In genomic region chr12:98256830-98257229, GRCh38 we compare ENCODE assay signal across 25 cellular contexts.
"Had no signal": no experiment of that assay in that cellular context is flagged by ENCODE, and none has a peak within 500 bp of the region (broad histone marks: within the 10 kb centered on the region; RNA-seq: fewer than 3 reads in every experiment).

No MANE protein-coding gene starts in this region.

- H3K9me3 ChIP-seq: SJCRH30, SK-N-SH had no signal

- H3K36me3 ChIP-seq: brain microvascular endothelial cell, cardiac muscle cell, SJCRH30 had no signal

- H3K4me3 ChIP-seq: cardiac muscle cell, SJCRH30 had no signal

- H3K4me3 Mint-ChIP-seq: activated CD8-positive, alpha-beta T cell treated with anti-CD3 and anti-CD28 coated beads for 36 hours; activated naive CD4-positive, alpha-beta T cell treated with anti-CD3 and anti-CD28 coated beads, Interleukin-2, amount 10 ng/mL, durations not matched to agents 7 days and 5 days; activated naive CD8-positive, alpha-beta T cell treated with anti-CD3 and anti-CD28 coated beads for 36 hours; activated T-cell treated with anti-CD3 and anti-CD28 coated beads, Interleukin-2, amount 50 U/mL, for 72 hours; T-helper 2 cell treated with Interferon-gamma antibody and Interleukin-4, amounts not matched to agents 5 μg/mL and 100 μg/mL, for 36 hours had no signal

- ATAC-seq: activated CD4-positive, CD25-positive, alpha-beta regulatory T cell treated with anti-CD3 and anti-CD28 coated beads, Interleukin-2, amount 50 U/mL, for 24 hours; activated CD8-positive, alpha-beta T cell treated with anti-CD3 and anti-CD28 coated beads for 36 hours; activated T-cell treated with anti-CD3 and anti-CD28 coated beads, Interleukin-2, amount 50 U/mL, for 72 hours; Panc1 had no signal

- H3K4me2 ChIP-seq: SK-N-SH had no signal

- H3K9ac ChIP-seq: SK-N-SH had no signal

- H3K27ac Mint-ChIP-seq: activated CD8-positive, alpha-beta T cell treated with anti-CD3 and anti-CD28 coated beads for 36 hours; activated naive CD4-positive, alpha-beta T cell treated with anti-CD3 and anti-CD28 coated beads, Interleukin-2, amount 10 ng/mL, durations not matched to agents 7 days and 5 days; activated naive CD8-positive, alpha-beta T cell treated with anti-CD3 and anti-CD28 coated beads for 36 hours; activated T-cell treated with anti-CD3 and anti-CD28 coated beads, Interleukin-2, amount 50 U/mL, for 72 hours; activated T-helper 2 cell treated with anti-CD3 and anti-CD28 coated beads, Interferon-gamma antibody, Interleukin-2, Interleukin-4, amounts not matched to agents 10 μg/mL and 5 μg/mL and 100 μg/mL, durations not matched to agents 14 hours and 24 hours and 36 hours; T-helper 2 cell treated with Interferon-gamma antibody and Interleukin-4, amounts not matched to agents 5 μg/mL and 100 μg/mL, for 36 hours had no signal

- H3K4me1 ChIP-seq: SJCRH30 had no signal

- H3K9me2 ChIP-seq: SK-N-SH had no signal

- H3K27ac ChIP-seq: brain microvascular endothelial cell, cardiac muscle cell, RWPE1, SJCRH30 had no signal

- H3K4me1 Mint-ChIP-seq: activated naive CD4-positive, alpha-beta T cell treated with anti-CD3 and anti-CD28 coated beads, Interleukin-2, amount 10 ng/mL, durations not matched to agents 7 days and 5 days; activated naive CD8-positive, alpha-beta T cell treated with anti-CD3 and anti-CD28 coated beads for 36 hours had no signal

- H3K36me3 Mint-ChIP-seq: activated naive CD4-positive, alpha-beta T cell treated with anti-CD3 and anti-CD28 coated beads, Interleukin-2, amount 10 ng/mL, durations not matched to agents 7 days and 5 days; activated naive CD8-positive, alpha-beta T cell treated with anti-CD3 and anti-CD28 coated beads for 36 hours had no signal

- DNase-seq: activated CD4-positive, alpha-beta T cell treated with anti-CD3 and anti-CD28 coated beads for 4 hours; activated CD8-positive, alpha-beta memory T cell treated with anti-CD3 and anti-CD28 coated beads, Interleukin-2, amount 50 U/mL, for 4 hours; activated CD8-positive, alpha-beta T cell treated with anti-CD3 and anti-CD28 coated beads for 36 hours; activated gamma-delta T cell treated with Interleukin-2 at 50 U/mL for 16 hours; activated naive CD4-positive, alpha-beta T cell treated with anti-CD3 and anti-CD28 coated beads, Interleukin-2, amount 10 ng/mL, durations not matched to agents 7 days and 5 days; activated naive CD8-positive, alpha-beta T cell treated with anti-CD3 and anti-CD28 coated beads for 36 hours; activated T-cell treated with anti-CD3 and anti-CD28 coated beads, Interleukin-2, amount 50 U/mL, for 72 hours; brain microvascular endothelial cell; Karpas-422; NCI-H1048; NCI-H146; NCI-H187 treated with DMSO at 0.1 percent for 48 hours; NCI-H2081 treated with DMSO at 0.1 percent for 48 hours; NCI-H446; NCI-H524; OCI-M1; Right ventricle myocardium superior; SJCRH30; SK-N-SH had no signal

- H3K27me3 Mint-ChIP-seq: activated naive CD4-positive, alpha-beta T cell treated with anti-CD3 and anti-CD28 coated beads, Interleukin-2, amount 10 ng/mL, durations not matched to agents 7 days and 5 days; activated naive CD8-positive, alpha-beta T cell treated with anti-CD3 and anti-CD28 coated beads for 36 hours had no signal

- H3K9me3 Mint-ChIP-seq: activated CD8-positive, alpha-beta T cell treated with anti-CD3 and anti-CD28 coated beads for 36 hours; activated naive CD4-positive, alpha-beta T cell treated with anti-CD3 and anti-CD28 coated beads, Interleukin-2, amount 10 ng/mL, durations not matched to agents 7 days and 5 days; activated naive CD8-positive, alpha-beta T cell treated with anti-CD3 and anti-CD28 coated beads for 36 hours; activated T-cell treated with anti-CD3 and anti-CD28 coated beads, Interleukin-2, amount 50 U/mL, for 72 hours; activated T-helper 2 cell treated with anti-CD3 and anti-CD28 coated beads, Interferon-gamma antibody, Interleukin-2, Interleukin-4, amounts not matched to agents 10 μg/mL and 5 μg/mL and 100 μg/mL, durations not matched to agents 14 hours and 24 hours and 36 hours; T-helper 2 cell treated with Interferon-gamma antibody and Interleukin-4, amounts not matched to agents 5 μg/mL and 100 μg/mL, for 36 hours had no signal

- H3K27me3 ChIP-seq: brain microvascular endothelial cell, cardiac muscle cell, SJCRH30 had no signal
